8 cellular contexts compared by ENCODE assay signal in genomic region chr9:37036237-37037136, GRCh38. TPM values are rescaled to one million over a fixed set of nuclear protein-coding genes. Genes with fewer than 3 reads are reported as not detected.
DNase-seq lines count a peak whose midpoint lies in the region; ATAC-seq and TF ChIP-seq lines count a peak whose summit lies in the region.

No MANE protein-coding gene starts in this region.

- peaks cover 82% of the 10 kb centered on the region for H3K27me3 Mint-ChIP-seq in activated T-helper 1 cell treated with anti-CD3 and anti-CD28 coated beads, Interleukin-12 subunit alpha, Interleukin-12 subunit beta, Interleukin-2, Interleukin-4 antibody, amounts not matched to agents 30 ng/mL and 10 ng/mL and 1 ng/mL, durations not matched to agents 14 hours and 24 hours and 36 hours (ENCODE audit: insufficient read depth)
- H3K27me3 Mint-ChIP-seq in glutamatergic neuron (ENCODE audit: unreplicated experiment), result peaks cover 23% of the 10 kb centered on the region
- peaks cover 96% of the 10 kb centered on the region for H3K27me3 Mint-ChIP-seq in progenitor cell of endocrine pancreas

- peaks cover 25% of the 10 kb centered on the region for H3K4me1 Mint-ChIP-seq in activated T-helper 1 cell treated with anti-CD3 and anti-CD28 coated beads, Interleukin-12 subunit alpha, Interleukin-12 subunit beta, Interleukin-2, Interleukin-4 antibody, amounts not matched to agents 30 ng/mL and 10 ng/mL and 1 ng/mL, durations not matched to agents 14 hours and 24 hours and 36 hours (ENCODE audit: low read depth)
- H3K4me1 Mint-ChIP-seq in glutamatergic neuron (ENCODE audit: low read depth, unreplicated experiment), result peaks cover 18% of the 10 kb centered on the region
- peaks cover 9% of the 10 kb centered on the region for H3K4me1 Mint-ChIP-seq in progenitor cell of endocrine pancreas (ENCODE audit: low read depth)

- peak overlapping the region; percentile 72 for H3K4me3 Mint-ChIP-seq in activated T-helper 1 cell treated with anti-CD3 and anti-CD28 coated beads, Interleukin-12 subunit alpha, Interleukin-12 subunit beta, Interleukin-2, Interleukin-4 antibody, amounts not matched to agents 30 ng/mL and 10 ng/mL and 1 ng/mL, durations not matched to agents 14 hours and 24 hours and 36 hours
- H3K4me3 Mint-ChIP-seq in glutamatergic neuron (ENCODE audit: unreplicated experiment) (peak overlapping the region; percentile 86), progenitor cell of endocrine pancreas (ENCODE audit: low read depth) (peak overlapping the region; percentile 67)

- peaks cover 7% of the 10 kb centered on the region for H3K36me3 Mint-ChIP-seq in activated T-helper 1 cell treated with anti-CD3 and anti-CD28 coated beads, Interleukin-12 subunit alpha, Interleukin-12 subunit beta, Interleukin-2, Interleukin-4 antibody, amounts not matched to agents 30 ng/mL and 10 ng/mL and 1 ng/mL, durations not matched to agents 14 hours and 24 hours and 36 hours (ENCODE audit: low read depth)
- H3K36me3 Mint-ChIP-seq in glutamatergic neuron (ENCODE audit: unreplicated experiment) (peaks cover 5% of the 10 kb centered on the region), progenitor cell of endocrine pancreas (ENCODE audit: insufficient read depth) (no peaks in the 10 kb centered on the region)

- intact Hi-C loops in activated T-helper 1 cell treated with anti-CD3 and anti-CD28 coated beads, Interleukin-12 subunit alpha, Interleukin-12 subunit beta, Interleukin-2, Interleukin-4 antibody, amounts not matched to agents 30 ng/mL and 10 ng/mL and 1 ng/mL, durations not matched to agents 14 hours and 24 hours and 36 hours (cut with micrococcal nuclease), result loop anchor here (1.0 to 5.0 kb wide), 6 partner anchors 9 to 431 kb away; partner anchors contain the start of genes ZBTB5 and ZCCHC7

- DNase-seq in Ammon's horn (ENCODE audit: low spot score), result peak; percentile 17
- DNase-seq in NCI-H2029 (lab: John Stamatoyannopoulos, UW), result peak; percentile 73
- DNase-seq in activated T-helper 1 cell treated with anti-CD3 and anti-CD28 coated beads, Interleukin-12 subunit alpha, Interleukin-12 subunit beta, Interleukin-2, Interleukin-4 antibody, amounts not matched to agents 30 ng/mL and 10 ng/mL and 1 ng/mL, durations not matched to agents 14 hours and 24 hours and 36 hours (ENCODE audit: low spot score), result peak; percentile 30
- DNase-seq in glutamatergic neuron, result peak; percentile 54
- no peak for DNase-seq in progenitor cell of endocrine pancreas (ENCODE audit: low spot score, unreplicated experiment)

- ATAC-seq in GM19025 (IDR thresholded peaks at IDR 0.05; ENCODE audit: low read depth, unreplicated experiment), result peak; percentile 26
- no peak for ATAC-seq in GM21825 (IDR thresholded peaks at IDR 0.05; ENCODE audit: unreplicated experiment)
- ATAC-seq in HG03460 (IDR thresholded peaks at IDR 0.05; ENCODE audit: unreplicated experiment), result no peak

- H3K9me3 Mint-ChIP-seq in activated T-helper 1 cell treated with anti-CD3 and anti-CD28 coated beads, Interleukin-12 subunit alpha, Interleukin-12 subunit beta, Interleukin-2, Interleukin-4 antibody, amounts not matched to agents 30 ng/mL and 10 ng/mL and 1 ng/mL, durations not matched to agents 14 hours and 24 hours and 36 hours, result no peaks in the 10 kb centered on the region
- peaks cover 12% of the 10 kb centered on the region for H3K9me3 Mint-ChIP-seq in glutamatergic neuron (ENCODE audit: unreplicated experiment)
- H3K9me3 Mint-ChIP-seq in progenitor cell of endocrine pancreas (ENCODE audit: low read depth), result no peaks in the 10 kb centered on the region

- H3K27ac Mint-ChIP-seq in activated T-helper 1 cell treated with anti-CD3 and anti-CD28 coated beads, Interleukin-12 subunit alpha, Interleukin-12 subunit beta, Interleukin-2, Interleukin-4 antibody, amounts not matched to agents 30 ng/mL and 10 ng/mL and 1 ng/mL, durations not matched to agents 14 hours and 24 hours and 36 hours, result peak overlapping the region; percentile 47
- peak overlapping the region; percentile 69 for H3K27ac Mint-ChIP-seq in glutamatergic neuron (ENCODE audit: unreplicated experiment)
- peak overlapping the region; percentile 34 for H3K27ac Mint-ChIP-seq in progenitor cell of endocrine pancreas

- TF ChIP-seq CTCF in glutamatergic neuron (IDR thresholded peaks at IDR 0.05; ENCODE audit: partially characterized antibody, unreplicated experiment) (no peak), progenitor cell of endocrine pancreas (IDR thresholded peaks at IDR 0.05; ENCODE audit: unreplicated experiment) (no peak)

RNA-seq across cellular contexts. Expression of gene PAX5, which starts 2.4 kb away (rescaled TPM):
- total RNA-seq in activated T-helper 1 cell treated with anti-CD3 and anti-CD28 coated beads, Interleukin-12 subunit alpha, Interleukin-12 subunit beta, Interleukin-2, Interleukin-4 antibody, amounts not matched to agents 30 ng/mL and 10 ng/mL and 1 ng/mL, durations not matched to agents 14 hours and 24 hours and 36 hours, result 0.32 and 0.39 TPM in 2 replicates
- total RNA-seq in glutamatergic neuron (ENCODE audit: unreplicated experiment) (24.3 TPM), progenitor cell of endocrine pancreas (not detected in 2 replicates)

Comparison
In these comparisons a context has a peak if more than half of its experiments do, and no peak if none do; other contexts are left out.
1. RNA of gene PAX5, which starts 2.4 kb away (total RNA-seq): 24.3 TPM in glutamatergic neuron (single experiment); 0.32 to 0.39 TPM in activated T-helper 1 cell treated with anti-CD3 and anti-CD28 coated beads, Interleukin-12 subunit alpha, Interleukin-12 subunit beta, Interleukin-2, Interleukin-4 antibody, amounts not matched to agents 30 ng/mL and 10 ng/mL and 1 ng/mL, durations not matched to agents 14 hours and 24 hours and 36 hours and not detected in progenitor cell of endocrine pancreas; every median in the first group is over 10 times any median in the second.
2. Peak in every context shown above with its lines, with median percentiles within 50 percentile points of each other: H3K27ac Mint-ChIP-seq and H3K4me3 Mint-ChIP-seq.